Comparison of ENCODE assay signal across 27 cellular contexts in the genomic region with DNA sequence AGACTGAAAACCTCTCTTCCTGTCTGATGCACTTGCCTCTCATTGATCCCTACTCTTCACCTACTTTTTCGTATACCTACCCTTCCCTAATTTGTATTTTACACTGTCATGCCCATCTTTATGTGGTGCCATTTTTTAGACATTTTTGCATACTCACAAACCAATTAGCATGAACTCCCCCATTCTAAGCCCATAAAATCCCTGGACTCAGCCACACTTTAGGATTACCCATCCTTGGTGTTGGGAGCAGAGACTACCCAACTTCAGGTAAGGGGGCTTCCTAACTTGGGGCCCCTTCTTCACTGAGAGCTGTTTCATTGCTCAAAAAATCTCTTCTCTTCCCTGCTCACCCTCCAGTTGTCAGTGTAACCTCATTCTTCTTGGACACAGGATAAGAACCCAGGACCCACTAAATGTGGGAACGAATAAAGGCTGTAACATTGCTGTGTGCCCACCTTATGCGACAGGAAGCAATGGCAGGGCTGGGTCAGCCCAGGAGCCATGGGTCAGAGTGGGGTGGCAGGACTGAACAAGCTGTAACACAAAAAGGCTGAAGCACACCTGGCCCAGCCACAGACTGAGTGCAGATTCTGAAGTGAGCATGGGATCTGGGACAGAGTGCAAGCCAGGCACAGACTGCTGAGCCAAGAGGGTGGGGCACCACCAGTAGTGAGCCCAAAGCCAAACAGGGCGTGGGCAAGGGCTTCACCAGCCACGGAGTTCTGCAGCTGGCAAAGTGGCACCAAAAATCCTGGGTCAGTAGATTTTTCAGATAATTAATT.
"Had no signal": no experiment of that assay in that cellular context is flagged by ENCODE, and none has a peak within 500 bp of the region (broad histone marks: within the 10 kb centered on the region; RNA-seq: fewer than 3 reads in every experiment).

No MANE protein-coding gene starts in this region.

- H3K27me3 ChIP-seq: colonic mucosa, foreskin keratinocyte, heart right ventricle, neutrophil, pancreas, right lobe of liver, suprapubic skin, transverse colon, vagina had no signal

- H3K9me3 ChIP-seq: colonic mucosa, lower lobe of right lung, neutrophil, pancreas, right lobe of liver, suprapubic skin, transverse colon, vagina had no signal

- H3K4me3 ChIP-seq: colonic mucosa, heart right ventricle, lower lobe of right lung, pancreas, right lobe of liver, suprapubic skin, transverse colon, vagina had no signal

- H3K4me1 ChIP-seq: colonic mucosa, foreskin keratinocyte, heart right ventricle, lower lobe of right lung, pancreas, right lobe of liver, suprapubic skin, transverse colon, vagina had no signal

- DNase-seq: colonic mucosa; effector CD8-positive, alpha-beta T cell; endodermal cell; foreskin keratinocyte; glutamatergic neuron; heart right ventricle; hippocampal formation; kidney glomerular epithelial cell; left colon; left ventricle myocardium superior; lower lobe of right lung; naive thymus-derived CD8-positive, alpha-beta T cell; small intestine; stimulated activated CD4-positive, alpha-beta T cell treated with anti-CD3 and anti-CD28 coated beads, Interleukin-12 subunit alpha, Interleukin-12 subunit beta, amount 100 ng/mL, for 4 hours; stimulated activated CD4-positive, alpha-beta T cell treated with anti-CD3 and anti-CD28 coated beads, Interleukin-1b, Interleukin-23, amount 100 ng/mL, for 48 hours; stimulated activated CD4-positive, alpha-beta T cell treated with anti-CD3 and anti-CD28 coated beads, Interleukin-4, amount 100 ng/mL, for 1 hour; stimulated activated CD8-positive, alpha-beta memory T cell treated with anti-CD3 and anti-CD28 coated beads, Interleukin-4, amount 100 ng/mL, for 48 hours; stimulated activated naive CD4-positive, alpha-beta T cell; stimulated activated naive CD8-positive, alpha-beta T cell treated with anti-CD3 and anti-CD28 coated beads, Interleukin-15, amount 100 ng/mL, for 72 hours; transverse colon had no signal

- H3K27ac ChIP-seq: colonic mucosa, epithelial cell of prostate, foreskin keratinocyte, heart right ventricle, lower lobe of right lung, neutrophil, pancreas, right lobe of liver, suprapubic skin, transverse colon, vagina had no signal

- ATAC-seq: esophagus mucosa; foreskin keratinocyte; heart right ventricle; left colon; left ventricle myocardium superior; lower lobe of right lung; naive thymus-derived CD8-positive, alpha-beta T cell; pancreas; stimulated activated naive CD8-positive, alpha-beta T cell treated with anti-CD3 and anti-CD28 coated beads, Interleukin-15, amount 100 ng/mL, for 72 hours had no signal

- H3K36me3 ChIP-seq: colonic mucosa, heart right ventricle, lower lobe of right lung, neutrophil, pancreas, right lobe of liver, suprapubic skin, transverse colon, vagina had no signal
